ENCODE assay signal across 15 cellular contexts in genomic region chr18:22193466-22193865, GRCh38. TPM values are rescaled to one million over a fixed set of nuclear protein-coding genes. Genes with fewer than 3 reads are reported as not detected.
DNase-seq lines count a peak whose midpoint lies in the region; ATAC-seq and TF ChIP-seq lines count a peak whose summit lies in the region.
"Had no signal": no experiment of that assay in that cellular context is flagged by ENCODE, and none has a peak within 500 bp of the region (broad histone marks: within the 10 kb centered on the region; RNA-seq: fewer than 3 reads in every experiment).

No MANE protein-coding gene starts in this region.

- no peaks in the 10 kb centered on the region for H3K36me3 ChIP-seq in SK-N-SH (replicated peaks in 1 of 2; ENCODE audit: control insufficient read depth in 1 of 2, insufficient read depth in 2 of 2, low read length in 1 of 2)
- peaks cover 0 to 58% (median 0%) of the 10 kb centered on the region in 9 donors for H3K36me3 ChIP-seq in heart right ventricle
- no peaks in the 10 kb centered on the region for H3K36me3 ChIP-seq in neural progenitor cell
- H3K36me3 ChIP-seq in uterus, result no peaks in the 10 kb centered on the region
- H3K36me3 ChIP-seq: left lung had no signal

- H3K36me3 Mint-ChIP-seq in neural progenitor cell, result no peaks in the 10 kb centered on the region

- TF ChIP-seq POLR2A in uterus (IDR thresholded peaks at IDR 0.05), result peak in 1 of 2 donors; percentile 26

- no peak overlapping the region for H3K4me3 ChIP-seq in SK-N-SH (ENCODE audit: low read depth in 2 of 2, low read length in 1 of 2)
- peak overlapping the region in 5 of 10 donors; percentile 4 to 31 (median 12) for H3K4me3 ChIP-seq in heart right ventricle
- H3K4me3 ChIP-seq in neural progenitor cell, result no peak overlapping the region
- H3K4me3 ChIP-seq in uterus, result peak overlapping the region in 1 of 2 donors; percentile 9
- H3K4me3 ChIP-seq: left lung had no signal

- H3K9me3 Mint-ChIP-seq in neural progenitor cell, result no peaks in the 10 kb centered on the region
- H3K9me3 Mint-ChIP-seq: CD4-positive, alpha-beta T cell had no signal

- H3F3A ChIP-seq in SK-N-SH (replicated peaks; ENCODE audit: insufficient read depth) (no peaks in the 10 kb centered on the region), neural progenitor cell (ENCODE audit: low read depth) (peaks cover 24% of the 10 kb centered on the region)

- H3K79me2 ChIP-seq in SK-N-SH (ENCODE audit: insufficient read depth), result no peaks in the 10 kb centered on the region
- no peaks in the 10 kb centered on the region for H3K79me2 ChIP-seq in neural progenitor cell (ENCODE audit: low read depth)

- no peak for TF ChIP-seq EP300 in SK-N-SH (IDR thresholded peaks at IDR 0.05; ENCODE audit: borderline replicate concordance in 1 of 2, low read depth in 1 of 2, low read length in 1 of 2)

- H3K27ac Mint-ChIP-seq in neural progenitor cell, result peak overlapping the region; percentile 96
- H3K27ac Mint-ChIP-seq: CD4-positive, alpha-beta T cell had no signal

- TF ChIP-seq CTCF in SK-N-SH (IDR thresholded peaks at IDR 0.05) (no peak), heart right ventricle (IDR thresholded peaks at IDR 0.05) (no peak), neural progenitor cell (IDR thresholded peaks at IDR 0.05) (no peak), uterus (IDR thresholded peaks at IDR 0.05) (peak in 1 of 4 experiments; percentile 7)

- 14% methylated on average over 9 of the region's 9 CpGs for WGBS in SK-N-SH (ENCODE audit: low lambda C conversion rate)
- 29 to 38% methylated on average over 9 of the region's 9 CpGs for WGBS in heart right ventricle, 2 donors

- H3K9me2 ChIP-seq in SK-N-SH, result no peaks in the 10 kb centered on the region

- DNase-seq in SK-N-SH, result no peak
- DNase-seq in heart right ventricle, result no peak
- peak; percentile 60 for DNase-seq in neural progenitor cell (ENCODE audit: low spot score)
- peak; percentile 62 to 70 for DNase-seq in uterus
- no peak for DNase-seq in superior temporal gyrus (ENCODE audit: extremely low spot score)
- DNase-seq in NCI-H446 (lab: John Stamatoyannopoulos, UW), result no peak
- no peak for DNase-seq in NCI-H748 treated with DMSO at 0.1 percent for 48 hours (lab: John Stamatoyannopoulos, UW)
- DNase-seq: activated CD4-positive, alpha-beta T cell treated with anti-CD3 and anti-CD28 coated beads for 48 hours; CD4-positive, alpha-beta T cell; left lung; NCI-H187 had no signal

- intact Hi-C loops in heart right ventricle (cut with DNase I), result loop anchor here in 2 of 10 donors (5.0 to 10.0 kb wide), 2 partner anchors 74 to 151 kb away; no protein-coding TSS in a partner anchor
- intact Hi-C loops in uterus (cut with DNase I; ENCODE audit: low total_unique reads), result loop anchor here (5.0 kb wide), 1 partner anchor 154 kb away; no protein-coding TSS in a partner anchor

- H3K4me2 ChIP-seq in SK-N-SH (no peak overlapping the region), neural progenitor cell (peak overlapping the region; percentile 49)
- H3K4me2 ChIP-seq: KMS-11 had no signal

- H2AFZ ChIP-seq in SK-N-SH (ENCODE audit: low read depth), result no peak overlapping the region
- H2AFZ ChIP-seq in neural progenitor cell (replicated peaks), result peak overlapping the region; percentile 57

- no peak overlapping the region for H3K9ac ChIP-seq in SK-N-SH
- no peak overlapping the region for H3K9ac ChIP-seq in neural progenitor cell
- H3K9ac ChIP-seq: KMS-11 had no signal

- CTCF ChIA-PET in SK-N-SH (lab: Yijun Ruan, JAX), result no interaction called here

- peaks cover 6% of the 10 kb centered on the region for H3K27me3 Mint-ChIP-seq in neural progenitor cell (ENCODE audit: insufficient read depth, low read depth)

- H3K4me3 Mint-ChIP-seq in neural progenitor cell, result peak overlapping the region; percentile 55
- H3K4me3 Mint-ChIP-seq: CD4-positive, alpha-beta T cell had no signal

- POLR2A ChIA-PET in SK-N-SH (lab: Yijun Ruan, JAX), result no interaction called here

- H3K27ac ChIP-seq in SK-N-SH (ENCODE audit: low read depth in 2 of 2, low read length in 1 of 2) (no peak overlapping the region), heart right ventricle (peak overlapping the region; percentile 41 to 99 (median 74)), neural progenitor cell (no peak overlapping the region), uterus (peak overlapping the region; percentile 85 to 87)
- H3K27ac ChIP-seq: 22Rv1, KMS-11 had no signal

- ATAC-seq in SK-N-SH treated with all-trans-retinoic acid at 6 μM for 48 hours (peak; percentile 39; the same call in 2 of the 3 replicates), heart right ventricle (peak in 7 of 8 donors; percentile 7 to 35 (median 16))

- no peak for TF ChIP-seq RAD21 in SK-N-SH (IDR thresholded peaks at IDR 0.05; ENCODE audit: low read length)

- H3K4me1 Mint-ChIP-seq in neural progenitor cell, result peaks cover 64% of the 10 kb centered on the region

- no peaks in the 10 kb centered on the region for H3K9me3 ChIP-seq in SK-N-SH
- no peaks in the 10 kb centered on the region for H3K9me3 ChIP-seq in heart right ventricle
- H3K9me3 ChIP-seq in neural progenitor cell (ENCODE audit: low read depth), result no peaks in the 10 kb centered on the region
- no peaks in the 10 kb centered on the region for H3K9me3 ChIP-seq in uterus
- H3K9me3 ChIP-seq: left lung had no signal

- H3K27me3 ChIP-seq in SK-N-SH (ENCODE audit: insufficient read depth), result peaks cover 73% of the 10 kb centered on the region
- no peaks in the 10 kb centered on the region for H3K27me3 ChIP-seq in heart right ventricle
- H3K27me3 ChIP-seq in neural progenitor cell, result no peaks in the 10 kb centered on the region
- H3K27me3 ChIP-seq in uterus, result no peaks in the 10 kb centered on the region
- H3K27me3 ChIP-seq: left lung had no signal

- H3K4me1 ChIP-seq in SK-N-SH (ENCODE audit: control insufficient read depth in 1 of 2, insufficient read depth in 2 of 2, low read depth in 1 of 2, low read length in 1 of 2), result no peaks in the 10 kb centered on the region
- peaks cover 3 to 99% (median 88%) of the 10 kb centered on the region in 9 donors for H3K4me1 ChIP-seq in heart right ventricle
- H3K4me1 ChIP-seq in neural progenitor cell, result peaks cover 32% of the 10 kb centered on the region
- H3K4me1 ChIP-seq in uterus, result peaks cover 17 to 23% of the 10 kb centered on the region in 2 donors

- H4K20me1 ChIP-seq in SK-N-SH (ENCODE audit: insufficient read depth) (no peaks in the 10 kb centered on the region), neural progenitor cell (ENCODE audit: low read depth) (no peaks in the 10 kb centered on the region)

TF ChIP-seq in SK-N-SH treated with all-trans-retinoic acid at 6 μM for 48 hours, 23 proteins besides CTCF, POLR2A, EP300 and RAD21:
- TF ChIP-seq SNAI2 (CRISPR knock-in tag; IDR thresholded peaks at IDR 0.05), result no peak
- TF ChIP-seq PATZ1 (CRISPR knock-in tag; IDR thresholded peaks at IDR 0.05; ENCODE audit: borderline replicate concordance), result no peak

TF ChIP-seq in SK-N-SH, 30 proteins besides CTCF, POLR2A, EP300 and RAD21:
- no peak for TF ChIP-seq FOXM1 (IDR thresholded peaks at IDR 0.05; ENCODE audit: low read depth)

RNA-seq across cellular contexts. Expression of gene GATA6, which starts 24.1 kb away (rescaled TPM):
- polyA plus RNA-seq in SK-N-SH (2012; rRNA removed) (not detected in 2 replicates), heart right ventricle (10 to 100 TPM; 36.7 to 46.5 TPM)
- polyA plus RNA-seq in SK-N-SH (2012; cell fraction: cytosol; rRNA removed), result not detected in 2 replicates
- polyA plus RNA-seq in SK-N-SH (2012; cell fraction: nucleus; rRNA removed), result not detected in 2 replicates
- total RNA-seq in heart right ventricle (10 to 100 TPM; 54.6 to 99.5 (median 73.4) TPM), neural progenitor cell (ENCODE audit: low replicate concordance) (0.26 and 0.28 TPM in 2 replicates), uterus (10 to 100 TPM; 28.2 to 59.6 (median 39.5) TPM)
- total RNA-seq: T-helper 1 cell treated with Interleukin-12 subunit alpha and Interleukin-12 subunit beta and Interleukin-4 antibody, amounts not matched to agents 30 ng/mL and 1 ng/mL, for 36 hours had no signal

Comparison
In these comparisons a context has a peak if more than half of its experiments do, and no peak if none do; other contexts are left out.
1. DNase-seq: peak in neural progenitor cell (single experiment) and uterus (2 of 2); none in SK-N-SH (single experiment), heart right ventricle (0 of 2), superior temporal gyrus (single experiment), NCI-H446 (0 of 2) and NCI-H748 treated with DMSO at 0.1 percent for 48 hours (single experiment).
2. H3K27ac ChIP-seq: peak in heart right ventricle (10 of 10) and uterus (2 of 2); none in SK-N-SH (0 of 2) and neural progenitor cell (single experiment).
3. RNA of gene GATA6, which starts 24.1 kb away (total RNA-seq): 54.6 to 99.5 TPM in heart right ventricle and 28.2 to 59.6 TPM in uterus; 0.26 to 0.28 TPM in neural progenitor cell; every median in the first group is over 10 times any median in the second.